Comparison of ENCODE assay signal across 1 cellular context in genomic region chr12:9973951-9974350, GRCh38.
TF ChIP-seq lines count a peak whose summit lies in the region.

No MANE protein-coding gene starts in this region.

TF ChIP-seq in GM23338, 12 proteins besides CTCF, POLR2A, EP300 and RAD21 (continued from another document):
- TF ChIP-seq, protein P1, sequence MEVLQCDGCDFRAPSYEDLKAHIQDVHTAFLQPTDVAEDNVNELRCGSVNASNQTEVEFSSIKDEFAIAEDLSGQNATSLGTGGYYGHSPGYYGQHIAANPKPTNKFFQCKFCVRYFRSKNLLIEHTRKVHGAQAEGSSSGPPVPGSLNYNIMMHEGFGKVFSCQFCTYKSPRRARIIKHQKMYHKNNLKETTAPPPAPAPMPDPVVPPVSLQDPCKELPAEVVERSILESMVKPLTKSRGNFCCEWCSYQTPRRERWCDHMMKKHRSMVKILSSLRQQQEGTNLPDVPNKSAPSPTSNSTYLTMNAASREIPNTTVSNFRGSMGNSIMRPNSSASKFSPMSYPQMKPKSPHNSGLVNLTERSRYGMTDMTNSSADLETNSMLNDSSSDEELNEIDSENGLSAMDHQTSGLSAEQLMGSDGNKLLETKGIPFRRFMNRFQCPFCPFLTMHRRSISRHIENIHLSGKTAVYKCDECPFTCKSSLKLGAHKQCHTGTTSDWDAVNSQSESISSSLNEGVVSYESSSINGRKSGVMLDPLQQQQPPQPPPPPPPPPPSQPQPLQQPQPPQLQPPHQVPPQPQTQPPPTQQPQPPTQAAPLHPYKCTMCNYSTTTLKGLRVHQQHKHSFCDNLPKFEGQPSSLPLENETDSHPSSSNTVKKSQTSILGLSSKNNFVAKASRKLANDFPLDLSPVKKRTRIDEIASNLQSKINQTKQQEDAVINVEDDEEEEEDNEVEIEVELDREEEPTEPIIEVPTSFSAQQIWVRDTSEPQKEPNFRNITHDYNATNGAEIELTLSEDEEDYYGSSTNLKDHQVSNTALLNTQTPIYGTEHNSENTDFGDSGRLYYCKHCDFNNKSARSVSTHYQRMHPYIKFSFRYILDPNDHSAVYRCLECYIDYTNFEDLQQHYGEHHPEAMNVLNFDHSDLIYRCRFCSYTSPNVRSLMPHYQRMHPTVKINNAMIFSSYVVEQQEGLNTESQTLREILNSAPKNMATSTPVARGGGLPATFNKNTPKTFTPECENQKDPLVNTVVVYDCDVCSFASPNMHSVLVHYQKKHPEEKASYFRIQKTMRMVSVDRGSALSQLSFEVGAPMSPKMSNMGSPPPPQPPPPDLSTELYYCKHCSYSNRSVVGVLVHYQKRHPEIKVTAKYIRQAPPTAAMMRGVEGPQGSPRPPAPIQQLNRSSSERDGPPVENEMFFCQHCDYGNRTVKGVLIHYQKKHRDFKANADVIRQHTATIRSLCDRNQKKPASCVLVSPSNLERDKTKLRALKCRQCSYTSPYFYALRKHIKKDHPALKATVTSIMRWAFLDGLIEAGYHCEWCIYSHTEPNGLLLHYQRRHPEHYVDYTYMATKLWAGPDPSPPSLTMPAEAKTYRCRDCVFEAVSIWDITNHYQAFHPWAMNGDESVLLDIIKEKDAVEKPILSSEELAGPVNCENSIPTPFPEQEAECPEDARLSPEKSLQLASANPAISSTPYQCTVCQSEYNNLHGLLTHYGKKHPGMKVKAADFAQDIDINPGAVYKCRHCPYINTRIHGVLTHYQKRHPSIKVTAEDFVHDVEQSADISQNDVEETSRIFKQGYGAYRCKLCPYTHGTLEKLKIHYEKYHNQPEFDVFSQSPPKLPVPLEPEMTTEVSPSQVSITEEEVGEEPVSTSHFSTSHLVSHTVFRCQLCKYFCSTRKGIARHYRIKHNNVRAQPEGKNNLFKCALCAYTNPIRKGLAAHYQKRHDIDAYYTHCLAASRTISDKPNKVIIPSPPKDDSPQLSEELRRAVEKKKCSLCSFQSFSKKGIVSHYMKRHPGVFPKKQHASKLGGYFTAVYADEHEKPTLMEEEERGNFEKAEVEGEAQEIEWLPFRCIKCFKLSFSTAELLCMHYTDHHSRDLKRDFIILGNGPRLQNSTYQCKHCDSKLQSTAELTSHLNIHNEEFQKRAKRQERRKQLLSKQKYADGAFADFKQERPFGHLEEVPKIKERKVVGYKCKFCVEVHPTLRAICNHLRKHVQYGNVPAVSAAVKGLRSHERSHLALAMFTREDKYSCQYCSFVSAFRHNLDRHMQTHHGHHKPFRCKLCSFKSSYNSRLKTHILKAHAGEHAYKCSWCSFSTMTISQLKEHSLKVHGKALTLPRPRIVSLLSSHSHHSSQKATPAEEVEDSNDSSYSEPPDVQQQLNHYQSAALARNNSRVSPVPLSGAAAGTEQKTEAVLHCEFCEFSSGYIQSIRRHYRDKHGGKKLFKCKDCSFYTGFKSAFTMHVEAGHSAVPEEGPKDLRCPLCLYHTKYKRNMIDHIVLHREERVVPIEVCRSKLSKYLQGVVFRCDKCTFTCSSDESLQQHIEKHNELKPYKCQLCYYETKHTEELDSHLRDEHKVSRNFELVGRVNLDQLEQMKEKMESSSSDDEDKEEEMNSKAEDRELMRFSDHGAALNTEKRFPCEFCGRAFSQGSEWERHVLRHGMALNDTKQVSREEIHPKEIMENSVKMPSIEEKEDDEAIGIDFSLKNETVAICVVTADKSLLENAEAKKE (CRISPR knock-in tag; IDR thresholded peaks at IDR 0.05), result no peak
- TF ChIP-seq REST (IDR thresholded peaks at IDR 0.05; ENCODE audit: unreplicated experiment), result no peak
- TF ChIP-seq, protein P2, sequence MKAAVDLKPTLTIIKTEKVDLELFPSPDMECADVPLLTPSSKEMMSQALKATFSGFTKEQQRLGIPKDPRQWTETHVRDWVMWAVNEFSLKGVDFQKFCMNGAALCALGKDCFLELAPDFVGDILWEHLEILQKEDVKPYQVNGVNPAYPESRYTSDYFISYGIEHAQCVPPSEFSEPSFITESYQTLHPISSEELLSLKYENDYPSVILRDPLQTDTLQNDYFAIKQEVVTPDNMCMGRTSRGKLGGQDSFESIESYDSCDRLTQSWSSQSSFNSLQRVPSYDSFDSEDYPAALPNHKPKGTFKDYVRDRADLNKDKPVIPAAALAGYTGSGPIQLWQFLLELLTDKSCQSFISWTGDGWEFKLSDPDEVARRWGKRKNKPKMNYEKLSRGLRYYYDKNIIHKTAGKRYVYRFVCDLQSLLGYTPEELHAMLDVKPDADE (IDR thresholded peaks at IDR 0.05), result no peak
- no peak for TF ChIP-seq STAT1 (IDR thresholded peaks at IDR 0.05; ENCODE audit: unreplicated experiment)
- TF ChIP-seq EZH2 (IDR thresholded peaks at IDR 0.05; ENCODE audit: low read depth, unreplicated experiment), result no peak
- TF ChIP-seq EZH2phosphoT487 (IDR thresholded peaks at IDR 0.05; ENCODE audit: unreplicated experiment), result no peak
